ENCODE assay signal across 8 cellular contexts in the genomic region with DNA sequence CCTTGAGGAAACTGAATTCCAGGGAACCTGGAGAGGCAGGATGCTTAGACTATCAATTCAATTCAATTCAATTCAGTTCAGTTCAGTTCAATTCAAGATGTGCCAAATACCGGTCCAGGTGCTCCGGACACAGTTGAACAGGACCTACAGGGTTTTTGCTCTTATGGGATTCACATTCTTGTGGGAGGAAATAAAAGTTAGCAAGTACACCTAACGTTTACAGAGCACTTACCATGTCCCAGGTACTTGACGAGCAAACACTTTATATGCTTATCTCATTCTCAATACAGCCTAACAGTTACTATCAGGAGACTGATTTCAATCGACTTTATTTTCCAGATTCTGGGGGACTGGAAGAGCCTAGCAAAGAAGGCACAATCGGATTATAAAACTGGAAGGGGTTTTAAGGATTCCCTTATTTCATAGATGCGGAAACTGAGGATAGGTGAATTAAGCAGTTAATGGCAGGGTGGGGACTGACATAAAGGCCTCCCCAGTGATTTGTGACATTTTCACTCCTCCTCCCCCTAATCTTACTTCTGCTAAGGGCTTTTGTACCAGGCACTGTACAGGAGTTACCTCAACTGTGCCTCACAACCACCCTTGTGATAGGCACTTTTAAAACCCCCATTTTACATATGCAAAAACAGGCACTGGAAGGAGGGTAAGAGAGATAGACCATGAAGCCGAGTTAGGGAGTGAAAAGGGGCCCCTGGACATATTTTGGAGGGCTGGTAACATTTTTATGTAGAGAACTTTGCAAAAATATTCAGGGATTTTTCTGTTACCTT. TPM values are rescaled to one million over a fixed set of nuclear protein-coding genes. Genes with fewer than 3 reads are reported as not detected.
DNase-seq lines count a peak whose midpoint lies in the region; ATAC-seq and TF ChIP-seq lines count a peak whose summit lies in the region.

No MANE protein-coding gene starts in this region.

- peak overlapping the region; percentile 96 to 98 (median 98) for H3K4me3 Mint-ChIP-seq in CD4-positive, CD25-positive, alpha-beta regulatory T cell
- peak overlapping the region; percentile 91 for H3K4me3 Mint-ChIP-seq in nephron progenitor cell

- H3K4me1 ChIP-seq in CD4-positive, CD25-positive, alpha-beta regulatory T cell (ENCODE audit: control insufficient read depth, insufficient read depth, low read length, poor library complexity, severe bottlenecking): peaks cover 55% of the 10 kb centered on the region

- no peak for ATAC-seq in CD4-positive, CD25-positive, alpha-beta regulatory T cell (ENCODE audit: low read depth in 2 of 2)
- ATAC-seq in GM19351 (IDR thresholded peaks at IDR 0.05; ENCODE audit: unreplicated experiment) (no peak), HG02938 (IDR thresholded peaks at IDR 0.05; ENCODE audit: unreplicated experiment) (no peak)

- H3K9me3 Mint-ChIP-seq in CD4-positive, CD25-positive, alpha-beta regulatory T cell: no peaks in the 10 kb centered on the region
- no peaks in the 10 kb centered on the region for H3K9me3 Mint-ChIP-seq in nephron progenitor cell

- H3K27ac ChIP-seq in CD4-positive, CD25-positive, alpha-beta regulatory T cell (ENCODE audit: insufficient read depth, low read length, poor library complexity, severe bottlenecking): peak overlapping the region; percentile 79
- H3K27ac ChIP-seq in KOPT-K1 (ENCODE audit: low read depth, low read length, poor library complexity, severe bottlenecking): peak overlapping the region; percentile 74
- peak overlapping the region; percentile 48 for H3K27ac ChIP-seq in caudate nucleus (ENCODE audit: low read depth, low read length)

- H3K4me3 ChIP-seq in CD4-positive, CD25-positive, alpha-beta regulatory T cell (ENCODE audit: low read depth, low read length): peak overlapping the region; percentile 66

- no peaks in the 10 kb centered on the region for H3K36me3 ChIP-seq in CD4-positive, CD25-positive, alpha-beta regulatory T cell (ENCODE audit: control insufficient read depth, insufficient read depth, low read length)
- peaks cover 6% of the 10 kb centered on the region for H3K36me3 ChIP-seq in KOPT-K1 (ENCODE audit: insufficient read depth, low read length)

- peaks cover 4% of the 10 kb centered on the region for H3K36me3 Mint-ChIP-seq in CD4-positive, CD25-positive, alpha-beta regulatory T cell
- H3K36me3 Mint-ChIP-seq in nephron progenitor cell (ENCODE audit: low read depth): peaks cover 6% of the 10 kb centered on the region

- peaks cover 26 to 71% (median 38%) of the 10 kb centered on the region in 4 donors for H3K4me1 Mint-ChIP-seq in CD4-positive, CD25-positive, alpha-beta regulatory T cell
- H3K4me1 Mint-ChIP-seq in nephron progenitor cell: peaks cover 69% of the 10 kb centered on the region

- H3K27ac Mint-ChIP-seq in CD4-positive, CD25-positive, alpha-beta regulatory T cell: peak overlapping the region; percentile 61 to 95 (median 95)
- H3K27ac Mint-ChIP-seq in nephron progenitor cell: peak overlapping the region; percentile 49

- no peaks in the 10 kb centered on the region for H3K27me3 ChIP-seq in CD4-positive, CD25-positive, alpha-beta regulatory T cell (ENCODE audit: control insufficient read depth, insufficient read depth, low read length)

- no peak for DNase-seq in CD4-positive, CD25-positive, alpha-beta regulatory T cell
- DNase-seq in caudate nucleus (lab: John Stamatoyannopoulos, UW) (no peak), nephron progenitor cell (no peak), putamen (ENCODE audit: low spot score) (no peak)
- DNase-seq in stimulated activated naive CD4-positive, alpha-beta T cell treated with Interleukin-2 at 50 U/mL for 16 hours (lab: John Stamatoyannopoulos, UW): no peak

- H3K9me3 ChIP-seq in CD4-positive, CD25-positive, alpha-beta regulatory T cell (ENCODE audit: control insufficient read depth in 2 of 2, low read length in 2 of 2): no peaks in the 10 kb centered on the region
- no peaks in the 10 kb centered on the region for H3K9me3 ChIP-seq in KOPT-K1 (ENCODE audit: insufficient read depth, low read length, poor library complexity, severe bottlenecking)

- no peak for TF ChIP-seq CTCF in nephron progenitor cell (IDR thresholded peaks at IDR 0.05)

- no peaks in the 10 kb centered on the region for H3K27me3 Mint-ChIP-seq in CD4-positive, CD25-positive, alpha-beta regulatory T cell
- no peaks in the 10 kb centered on the region for H3K27me3 Mint-ChIP-seq in nephron progenitor cell (ENCODE audit: low read depth, poor library complexity)

RNA-seq across cellular contexts. Expression of gene GDE1, which starts 0.7 kb away (rescaled TPM):
- total RNA-seq in CD4-positive, CD25-positive, alpha-beta regulatory T cell: 22.8 TPM
- 10 to 100 TPM; 35.1 to 43.6 (median 41.5) TPM for polyA plus RNA-seq in CD4-positive, CD25-positive, alpha-beta regulatory T cell

RNA-seq across cellular contexts. Expression of gene CCP110, which starts 1.2 kb away (rescaled TPM):
- 13.0 TPM for total RNA-seq in CD4-positive, CD25-positive, alpha-beta regulatory T cell
- polyA plus RNA-seq in CD4-positive, CD25-positive, alpha-beta regulatory T cell: 1 to 10 TPM; 7.1 to 9.9 (median 9.3) TPM

RNA-seq across cellular contexts. Expression of gene VPS35L, which starts 32.9 kb away (rescaled TPM):
- 34.2 TPM for total RNA-seq in CD4-positive, CD25-positive, alpha-beta regulatory T cell
- 10 to 100 TPM; 29.9 to 34.6 (median 33.5) TPM for polyA plus RNA-seq in CD4-positive, CD25-positive, alpha-beta regulatory T cell
